In genomic region chr2:136238552-136239346, GRCh38 we compare ENCODE assay signal across 1 cellular context.
TF ChIP-seq lines count a peak whose summit lies in the region.

No MANE protein-coding gene starts in this region.

TF ChIP-seq in GM23338, 12 proteins besides CTCF, POLR2A, EP300 and RAD21 (continued from another document):
- TF ChIP-seq, protein P1, sequence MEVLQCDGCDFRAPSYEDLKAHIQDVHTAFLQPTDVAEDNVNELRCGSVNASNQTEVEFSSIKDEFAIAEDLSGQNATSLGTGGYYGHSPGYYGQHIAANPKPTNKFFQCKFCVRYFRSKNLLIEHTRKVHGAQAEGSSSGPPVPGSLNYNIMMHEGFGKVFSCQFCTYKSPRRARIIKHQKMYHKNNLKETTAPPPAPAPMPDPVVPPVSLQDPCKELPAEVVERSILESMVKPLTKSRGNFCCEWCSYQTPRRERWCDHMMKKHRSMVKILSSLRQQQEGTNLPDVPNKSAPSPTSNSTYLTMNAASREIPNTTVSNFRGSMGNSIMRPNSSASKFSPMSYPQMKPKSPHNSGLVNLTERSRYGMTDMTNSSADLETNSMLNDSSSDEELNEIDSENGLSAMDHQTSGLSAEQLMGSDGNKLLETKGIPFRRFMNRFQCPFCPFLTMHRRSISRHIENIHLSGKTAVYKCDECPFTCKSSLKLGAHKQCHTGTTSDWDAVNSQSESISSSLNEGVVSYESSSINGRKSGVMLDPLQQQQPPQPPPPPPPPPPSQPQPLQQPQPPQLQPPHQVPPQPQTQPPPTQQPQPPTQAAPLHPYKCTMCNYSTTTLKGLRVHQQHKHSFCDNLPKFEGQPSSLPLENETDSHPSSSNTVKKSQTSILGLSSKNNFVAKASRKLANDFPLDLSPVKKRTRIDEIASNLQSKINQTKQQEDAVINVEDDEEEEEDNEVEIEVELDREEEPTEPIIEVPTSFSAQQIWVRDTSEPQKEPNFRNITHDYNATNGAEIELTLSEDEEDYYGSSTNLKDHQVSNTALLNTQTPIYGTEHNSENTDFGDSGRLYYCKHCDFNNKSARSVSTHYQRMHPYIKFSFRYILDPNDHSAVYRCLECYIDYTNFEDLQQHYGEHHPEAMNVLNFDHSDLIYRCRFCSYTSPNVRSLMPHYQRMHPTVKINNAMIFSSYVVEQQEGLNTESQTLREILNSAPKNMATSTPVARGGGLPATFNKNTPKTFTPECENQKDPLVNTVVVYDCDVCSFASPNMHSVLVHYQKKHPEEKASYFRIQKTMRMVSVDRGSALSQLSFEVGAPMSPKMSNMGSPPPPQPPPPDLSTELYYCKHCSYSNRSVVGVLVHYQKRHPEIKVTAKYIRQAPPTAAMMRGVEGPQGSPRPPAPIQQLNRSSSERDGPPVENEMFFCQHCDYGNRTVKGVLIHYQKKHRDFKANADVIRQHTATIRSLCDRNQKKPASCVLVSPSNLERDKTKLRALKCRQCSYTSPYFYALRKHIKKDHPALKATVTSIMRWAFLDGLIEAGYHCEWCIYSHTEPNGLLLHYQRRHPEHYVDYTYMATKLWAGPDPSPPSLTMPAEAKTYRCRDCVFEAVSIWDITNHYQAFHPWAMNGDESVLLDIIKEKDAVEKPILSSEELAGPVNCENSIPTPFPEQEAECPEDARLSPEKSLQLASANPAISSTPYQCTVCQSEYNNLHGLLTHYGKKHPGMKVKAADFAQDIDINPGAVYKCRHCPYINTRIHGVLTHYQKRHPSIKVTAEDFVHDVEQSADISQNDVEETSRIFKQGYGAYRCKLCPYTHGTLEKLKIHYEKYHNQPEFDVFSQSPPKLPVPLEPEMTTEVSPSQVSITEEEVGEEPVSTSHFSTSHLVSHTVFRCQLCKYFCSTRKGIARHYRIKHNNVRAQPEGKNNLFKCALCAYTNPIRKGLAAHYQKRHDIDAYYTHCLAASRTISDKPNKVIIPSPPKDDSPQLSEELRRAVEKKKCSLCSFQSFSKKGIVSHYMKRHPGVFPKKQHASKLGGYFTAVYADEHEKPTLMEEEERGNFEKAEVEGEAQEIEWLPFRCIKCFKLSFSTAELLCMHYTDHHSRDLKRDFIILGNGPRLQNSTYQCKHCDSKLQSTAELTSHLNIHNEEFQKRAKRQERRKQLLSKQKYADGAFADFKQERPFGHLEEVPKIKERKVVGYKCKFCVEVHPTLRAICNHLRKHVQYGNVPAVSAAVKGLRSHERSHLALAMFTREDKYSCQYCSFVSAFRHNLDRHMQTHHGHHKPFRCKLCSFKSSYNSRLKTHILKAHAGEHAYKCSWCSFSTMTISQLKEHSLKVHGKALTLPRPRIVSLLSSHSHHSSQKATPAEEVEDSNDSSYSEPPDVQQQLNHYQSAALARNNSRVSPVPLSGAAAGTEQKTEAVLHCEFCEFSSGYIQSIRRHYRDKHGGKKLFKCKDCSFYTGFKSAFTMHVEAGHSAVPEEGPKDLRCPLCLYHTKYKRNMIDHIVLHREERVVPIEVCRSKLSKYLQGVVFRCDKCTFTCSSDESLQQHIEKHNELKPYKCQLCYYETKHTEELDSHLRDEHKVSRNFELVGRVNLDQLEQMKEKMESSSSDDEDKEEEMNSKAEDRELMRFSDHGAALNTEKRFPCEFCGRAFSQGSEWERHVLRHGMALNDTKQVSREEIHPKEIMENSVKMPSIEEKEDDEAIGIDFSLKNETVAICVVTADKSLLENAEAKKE (CRISPR knock-in tag; IDR thresholded peaks at IDR 0.05): no peak
- TF ChIP-seq EZH2phosphoT487 (IDR thresholded peaks at IDR 0.05; ENCODE audit: unreplicated experiment): no peak
- TF ChIP-seq ZNF331 (CRISPR knock-in tag; IDR thresholded peaks at IDR 0.05; ENCODE audit: low read depth): no peak
- TF ChIP-seq REST (IDR thresholded peaks at IDR 0.05; ENCODE audit: unreplicated experiment): no peak
- TF ChIP-seq JUNB (IDR thresholded peaks at IDR 0.05; ENCODE audit: unreplicated experiment): no peak
- no peak for TF ChIP-seq ZNF114 (CRISPR knock-in tag; IDR thresholded peaks at IDR 0.05)
- no peak for TF ChIP-seq POLR2AphosphoS5 (IDR thresholded peaks at IDR 0.05; ENCODE audit: low read depth)
- no peak for TF ChIP-seq STAT1 (IDR thresholded peaks at IDR 0.05; ENCODE audit: unreplicated experiment)
- TF ChIP-seq CREB1 (CRISPR knock-in tag; IDR thresholded peaks at IDR 0.05; ENCODE audit: low read depth): no peak
- no peak for TF ChIP-seq EZH2 (IDR thresholded peaks at IDR 0.05; ENCODE audit: low read depth, unreplicated experiment)
